8 cellular contexts compared by ENCODE assay signal in the genomic region with DNA sequence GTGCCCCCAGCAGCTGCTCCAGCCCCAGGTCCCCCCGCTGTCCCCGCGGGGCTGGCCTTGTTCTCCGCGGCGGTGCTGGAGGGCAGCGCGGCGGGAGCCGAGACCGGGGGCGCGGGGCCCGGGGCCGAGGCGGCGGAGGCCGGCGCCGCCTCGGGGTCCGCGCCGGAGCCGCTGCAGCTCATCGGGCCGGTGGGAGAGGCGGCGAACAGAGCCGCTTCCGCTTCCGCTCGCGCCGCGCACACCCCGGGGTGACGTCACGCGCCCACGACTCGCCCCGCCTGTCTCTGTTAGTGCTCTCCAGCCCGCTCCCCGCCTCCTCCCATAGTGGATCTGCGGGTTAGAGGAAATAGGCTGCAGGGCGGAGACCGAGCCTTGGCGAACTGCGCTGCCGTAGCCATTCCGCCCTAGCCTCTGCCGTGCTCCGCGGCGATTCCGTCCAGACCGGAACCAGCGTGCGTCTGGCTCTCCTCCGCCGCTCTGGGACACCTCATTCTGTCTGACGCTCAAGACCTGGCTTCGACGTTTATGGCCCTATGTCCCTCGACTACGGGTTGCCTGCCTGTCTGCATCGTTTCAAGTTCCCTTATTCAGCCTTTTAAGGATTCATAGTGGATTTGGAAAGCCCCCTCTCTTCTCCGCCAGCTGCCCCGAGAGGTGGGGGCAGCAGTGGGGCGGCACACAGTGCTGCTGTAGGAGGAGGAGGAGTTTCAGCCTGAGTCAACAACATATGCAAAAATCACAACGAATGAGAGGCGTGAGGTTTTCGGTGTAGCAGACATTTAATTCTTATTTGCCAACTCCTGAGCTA. TPM values are rescaled to one million over a fixed set of nuclear protein-coding genes. Genes with fewer than 3 reads are reported as not detected.
A peak's percentile ranks its signal among the peaks of the same experiment; 100 is the strongest.
DNase-seq lines count a peak whose midpoint lies in the region; ATAC-seq, FAIRE-seq and TF ChIP-seq lines count a peak whose summit lies in the region.

TSS of gene TAF10 (minus strand) at position 209 of the 808 bp plus-strand sequence. CDS start at position 182, 27 bp downstream.

- H3K4me1 ChIP-seq in mammary epithelial cell (ENCODE audit: insufficient read depth, low read length), result peaks cover 29% of the 10 kb centered on the region
- peaks cover 0 to 2% of the 10 kb centered on the region in 2 donors for H3K4me1 ChIP-seq in small intestine (ENCODE audit: control insufficient read depth in 2 of 2, insufficient read depth in 1 of 2, low read depth in 1 of 2, low read length in 1 of 2)

- H3K36me3 ChIP-seq in mammary epithelial cell (ENCODE audit: insufficient read depth, low read length) (peaks cover 30% of the 10 kb centered on the region), small intestine (ENCODE audit: control insufficient read depth in 2 of 2, insufficient read depth in 2 of 2, low read length in 2 of 2) (peaks cover 9 to 14% of the 10 kb centered on the region in 2 donors)

- TF ChIP-seq CTCF in WI38 (IDR thresholded peaks at IDR 0.05; ENCODE audit: low read depth, low read length) (no peak), mammary epithelial cell (conservative IDR thresholded peaks at IDR 0.05 in 1 of 2, IDR thresholded peaks at IDR 0.05 in 1 of 2; ENCODE audit: extremely low read depth in 1 of 2, insufficient read depth in 1 of 2, low read depth in 1 of 2, low read length in 2 of 2) (no peak)

- BruUV-seq in mammary epithelial cell (replicated peaks; lab: Mats Ljungman, UMichigan), result TSS peak; percentile 78

- peak within 1 kb of the TSS; percentile 78 for H3K4me3 ChIP-seq in WI38 (ENCODE audit: low read depth, low read length)
- H3K4me3 ChIP-seq in mammary epithelial cell (replicated peaks in 1 of 3; ENCODE audit: insufficient read depth in 1 of 3, low read depth in 2 of 3, low read length in 3 of 3), result peak within 1 kb of the TSS; percentile 63 to 73 (median 69)
- H3K4me3 ChIP-seq in small intestine (ENCODE audit: low read depth in 1 of 2, low read length in 2 of 2), result peak within 1 kb of the TSS; percentile 79 to 98

- dilution Hi-C loops in mammary epithelial cell (cut with HindIII; ENCODE audit: low sequenced_read_pairs), result no loop called here

- H3K9me3 ChIP-seq in mammary epithelial cell (replicated peaks; ENCODE audit: insufficient read depth, low read length) (no peaks in the 10 kb centered on the region), small intestine (ENCODE audit: control insufficient read depth, low read depth) (no peaks in the 10 kb centered on the region)

- peak within 1 kb of the TSS; percentile 80 for H3K9ac ChIP-seq in mammary epithelial cell (ENCODE audit: insufficient read depth, low read length)

- no peaks in the 10 kb centered on the region for H3K27me3 ChIP-seq in mammary epithelial cell (ENCODE audit: insufficient read depth, low read length)
- no peaks in the 10 kb centered on the region for H3K27me3 ChIP-seq in small intestine (ENCODE audit: control insufficient read depth in 2 of 2, insufficient read depth in 2 of 2, low read length in 2 of 2)

- H4K20me1 ChIP-seq in mammary epithelial cell (ENCODE audit: insufficient read depth, low read length), result no peaks in the 10 kb centered on the region

- in situ Hi-C loops in mammary epithelial cell (cut with MboI; ENCODE audit: low sequenced_read_pairs in 2 of 2), result loop anchor here in 1 of 2 donors (10.0 kb wide), 1 partner anchor 137 kb away; the partner anchor contains the start of gene TRIM3

- H2AFZ ChIP-seq in mammary epithelial cell (ENCODE audit: low read depth, low read length), result peak within 1 kb of the TSS; percentile 86

- no peak for FAIRE-seq in small intestine (lab: Jason Lieb, UNC)

- intact Hi-C loops in mammary epithelial cell (cut with micrococcal nuclease), result no loop called here

- WGBS in mammary epithelial cell (ENCODE audit: low coverage, missing lambda C conversion rate), result 0% methylated on average over 26 of the region's 74 CpGs
- WGBS in small intestine, 3 donors, result 0 to 1% (median 0%) methylated on average over 55 to 74 of the region's 74 CpGs

- peak; percentile 94 for DNase-seq in AG08395 (ENCODE audit: low spot score)
- peak; percentile 98 for DNase-seq in NCI-H2227 treated with DMSO at 0.1 percent for 48 hours (lab: John Stamatoyannopoulos, UW)
- peak; percentile 95 for DNase-seq in mammary epithelial cell
- peak; percentile 89 for DNase-seq in iPS-NIHi11 (ENCODE audit: low spot score)
- DNase-seq in small intestine, result peak; percentile 97

- peak within 1 kb of the TSS; percentile 89 for H3K4me2 ChIP-seq in mammary epithelial cell (ENCODE audit: insufficient read depth, low read depth, low read length)

- CTCF ChIA-PET in mammary epithelial cell (lab: Charles Lee; ENCODE audit: low non-redundant PET), result interaction anchor here (0.5 to 0.7 kb wide), 3 partner anchors 98 to 294 kb away, joined by 3 read pairs; no protein-coding TSS in a partner anchor

- H3K27ac ChIP-seq in mammary epithelial cell (ENCODE audit: insufficient read depth, low read depth, low read length) (peak within 1 kb of the TSS; percentile 86), small intestine (ENCODE audit: low read depth in 1 of 2, low read length in 1 of 2) (peak within 1 kb of the TSS; percentile 92 to 96)

- ATAC-seq in GM18909 (IDR thresholded peaks at IDR 0.05; ENCODE audit: poor library complexity, unreplicated experiment), result peak; percentile 93
- ATAC-seq in HG03159 (IDR thresholded peaks at IDR 0.05; ENCODE audit: unreplicated experiment), result peak; percentile 91

- H3K79me2 ChIP-seq in mammary epithelial cell (ENCODE audit: insufficient read depth, low read length), result peaks cover 55% of the 10 kb centered on the region

RNA-seq across cellular contexts. Expression of gene TAF10, which starts in this region (rescaled TPM):
- 100 to 1,000 TPM in 1 of 2 donors, 10 to 100 TPM in 1; 26.3 to 115 TPM for total RNA-seq in mammary epithelial cell
- polyA plus RNA-seq in mammary epithelial cell, result 101 TPM
- polyA minus RNA-seq in mammary epithelial cell, result 135 TPM
- 100 to 1,000 TPM in 2 of 3 donors, 10 to 100 TPM in 1; 62.6 to 133 (median 114) TPM for polyA plus RNA-seq in small intestine

Comparison
In these comparisons a context has a peak if more than half of its experiments do, and no peak if none do; other contexts are left out.
1. Peak in every context shown above with its lines: DNase-seq, ATAC-seq, H3K4me3 ChIP-seq and H3K27ac ChIP-seq.